1 cellular context compared by ENCODE assay signal in the genomic region with DNA sequence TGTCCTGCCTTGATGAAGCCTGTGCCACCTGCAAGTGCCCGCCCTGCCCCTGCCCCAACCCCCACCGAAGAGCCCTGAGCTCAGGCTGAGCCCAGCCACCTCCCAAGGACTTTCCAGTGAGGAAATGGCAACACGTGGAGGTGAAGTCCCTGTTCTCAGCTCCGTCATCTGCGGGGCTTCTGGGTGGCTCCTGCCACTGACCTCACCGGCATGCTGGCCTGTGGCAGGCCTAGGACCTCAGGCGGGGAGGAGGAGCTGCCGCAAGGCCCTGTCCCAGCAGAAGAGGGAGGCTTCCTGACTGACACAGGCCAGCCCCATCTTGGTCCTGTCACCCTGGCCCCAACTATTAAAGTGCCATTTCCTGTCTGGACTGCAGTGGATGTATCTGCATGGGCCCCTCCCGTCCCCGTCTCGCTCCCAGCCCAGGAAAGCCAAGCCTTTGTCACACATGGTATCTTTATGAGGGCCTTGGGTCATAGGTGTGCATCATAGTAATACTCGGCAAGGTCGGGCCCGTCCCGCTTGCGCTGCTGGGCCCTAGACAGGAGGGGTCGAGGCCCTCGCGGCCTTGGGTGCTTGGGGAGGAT.
TF ChIP-seq lines count a peak whose summit lies in the region.

No MANE protein-coding gene starts in this region.

TF ChIP-seq in H1, 55 proteins besides CTCF, POLR2A, EP300 and RAD21:
- TF ChIP-seq SP2 (IDR thresholded peaks at IDR 0.05; ENCODE audit: low read length), result no peak
- TF ChIP-seq, protein P1, sequence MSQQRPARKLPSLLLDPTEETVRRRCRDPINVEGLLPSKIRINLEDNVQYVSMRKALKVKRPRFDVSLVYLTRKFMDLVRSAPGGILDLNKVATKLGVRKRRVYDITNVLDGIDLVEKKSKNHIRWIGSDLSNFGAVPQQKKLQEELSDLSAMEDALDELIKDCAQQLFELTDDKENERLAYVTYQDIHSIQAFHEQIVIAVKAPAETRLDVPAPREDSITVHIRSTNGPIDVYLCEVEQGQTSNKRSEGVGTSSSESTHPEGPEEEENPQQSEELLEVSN (IDR thresholded peaks at IDR 0.05), result no peak
- no peak for TF ChIP-seq ASH2L (IDR thresholded peaks at IDR 0.05; ENCODE audit: low read length)
- no peak for TF ChIP-seq BACH1 (IDR thresholded peaks at IDR 0.05; ENCODE audit: low read length)
- TF ChIP-seq HDAC2 (IDR thresholded peaks at IDR 0.05; ENCODE audit: borderline replicate concordance in 1 of 2, low read depth in 2 of 2, low read length in 2 of 2), result no peak
- TF ChIP-seq SIRT6 (IDR thresholded peaks at IDR 0.05; ENCODE audit: low read length), result no peak
- no peak for TF ChIP-seq RFX5 (IDR thresholded peaks at IDR 0.05; ENCODE audit: borderline replicate concordance, low read depth, low read length)
- no peak for TF ChIP-seq SUZ12 (IDR thresholded peaks at IDR 0.05; ENCODE audit: low read length)
- TF ChIP-seq CBX8 (IDR thresholded peaks at IDR 0.05; ENCODE audit: borderline replicate concordance, low read depth, low read length), result no peak
- TF ChIP-seq ATF2 (IDR thresholded peaks at IDR 0.05; ENCODE audit: low read length), result no peak
- TF ChIP-seq POU5F1 (IDR thresholded peaks at IDR 0.05; ENCODE audit: low read depth, low read length), result no peak
- TF ChIP-seq FOSL1 (IDR thresholded peaks at IDR 0.05; ENCODE audit: insufficient read depth, low read depth, low read length), result no peak
- TF ChIP-seq CHD1 (IDR thresholded peaks at IDR 0.05; ENCODE audit: low read depth, low read length), result no peak
- TF ChIP-seq EZH2 (IDR thresholded peaks at IDR 0.05; ENCODE audit: low read depth, low read length, severe bottlenecking), result no peak
- no peak for TF ChIP-seq EGR1 (IDR thresholded peaks at IDR 0.05; ENCODE audit: borderline replicate concordance, low read depth, low read length)
